Comparison of ENCODE assay signal across 29 cellular contexts in the genomic region with DNA sequence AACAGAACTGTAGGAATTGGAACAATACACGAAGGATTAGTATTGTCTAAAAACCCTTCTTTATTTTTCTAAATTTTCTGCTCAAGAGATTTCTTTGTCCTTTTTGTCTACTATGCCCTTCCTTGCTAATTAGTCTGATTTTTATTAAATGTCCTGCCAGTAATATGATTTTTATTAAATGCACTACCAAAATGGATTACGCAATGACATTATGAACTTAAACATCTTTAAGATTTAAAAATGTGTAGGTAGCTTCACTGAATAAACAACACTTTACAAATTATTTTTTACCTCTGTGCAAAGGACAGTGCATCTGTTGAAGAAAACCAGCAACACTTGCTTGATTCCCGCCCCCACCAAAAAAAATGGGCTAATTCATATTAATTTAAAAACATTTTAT. TPM values are rescaled to one million over a fixed set of nuclear protein-coding genes. Genes with fewer than 3 reads are reported as not detected.
"Had no signal": no experiment of that assay in that cellular context is flagged by ENCODE, and none has a peak within 500 bp of the region (broad histone marks: within the 10 kb centered on the region; RNA-seq: fewer than 3 reads in every experiment).

No MANE protein-coding gene starts in this region.

- DNase-seq: colonic mucosa; cortex of kidney; effector CD8-positive, alpha-beta T cell; effector memory CD8-positive, alpha-beta T cell; erythroblast; esophagus squamous epithelium; foreskin fibroblast; foreskin melanocyte; gastrocnemius medialis; glutamatergic neuron; head of caudate nucleus; heart right ventricle; hippocampal formation; left cardiac atrium; left lung; left ventricle myocardium superior; lower lobe of right lung; mesenchymal stem cell; naive thymus-derived CD4-positive, alpha-beta T cell had no signal

- FAIRE-seq: endometrium, islet of Langerhans, keratinocyte had no signal

- H3K4me3 ChIP-seq: colonic mucosa, esophagus squamous epithelium, gastrocnemius medialis, left lung, lower lobe of right lung had no signal

- ATAC-seq: effector memory CD8-positive, alpha-beta T cell; esophagus mucosa; gastrocnemius medialis; heart right ventricle; left cardiac atrium; left lung; left ventricle myocardium superior; lower lobe of right lung; naive thymus-derived CD4-positive, alpha-beta T cell had no signal

- H3K27ac ChIP-seq: colonic mucosa, epithelial cell of prostate, esophagus squamous epithelium, gastrocnemius medialis, heart right ventricle, left lung, lower lobe of right lung had no signal

- H3K9me3 ChIP-seq: colonic mucosa, esophagus squamous epithelium, gastrocnemius medialis, heart right ventricle, left lung, lower lobe of right lung had no signal

- H3K36me3 ChIP-seq: colonic mucosa, gastrocnemius medialis, heart right ventricle, left lung, lower lobe of right lung had no signal

RNA-seq across cellular contexts. Expression of a gene that starts 8.2 kb away (rescaled TPM):
- total RNA-seq: dermis microvascular lymphatic vessel endothelial cell; gastrocnemius medialis; heart right ventricle; left cardiac atrium; left ventricle myocardium superior; lung microvascular endothelial cell; mesenteric fat pad; mesothelial cell of epicardium; mucosa of gallbladder; naive thymus-derived CD4-positive, alpha-beta T cell had no signal
